22 cellular contexts compared by ENCODE assay signal in genomic region chr4:147633643-147634042, GRCh38. TPM values are rescaled to one million over a fixed set of nuclear protein-coding genes. Genes with fewer than 3 reads are reported as not detected.
DNase-seq lines count a peak whose midpoint lies in the region; ATAC-seq and TF ChIP-seq lines count a peak whose summit lies in the region.
"Had no signal": no experiment of that assay in that cellular context is flagged by ENCODE, and none has a peak within 500 bp of the region (broad histone marks: within the 10 kb centered on the region; RNA-seq: fewer than 3 reads in every experiment).

No MANE protein-coding gene starts in this region.

- H3K4me1 ChIP-seq in parathyroid adenoma (no peaks in the 10 kb centered on the region), thyroid gland (peaks cover 13 to 23% of the 10 kb centered on the region in 2 donors), spleen (no peaks in the 10 kb centered on the region)
- H3K4me1 ChIP-seq: A549; BE2C; BLaER1 treated with 17β-estradiol and CSF1 and Interleukin-3, amounts not matched to agents 10 nM and 100 nM had no signal

- peak overlapping the region; percentile 29 for H3K27ac ChIP-seq in parathyroid adenoma
- peak overlapping the region; percentile 66 to 73 (median 68) for H3K27ac ChIP-seq in thyroid gland
- H3K27ac ChIP-seq in spleen, result no peak overlapping the region
- H3K27ac ChIP-seq: A549; BLaER1 treated with 17β-estradiol and CSF1 and Interleukin-3, amounts not matched to agents 10 nM and 100 nM; GM23248 had no signal

- H3K79me2 ChIP-seq in parathyroid adenoma, result no peaks in the 10 kb centered on the region

- intact Hi-C loops in thyroid gland (cut with DNase I), result no loop called here
- intact Hi-C loops in spleen (cut with DNase I; ENCODE audit: low total_unique reads), result no loop called here

- no peak overlapping the region for H3K4me3 Mint-ChIP-seq in HFFc6
- H3K4me3 Mint-ChIP-seq: CD14-positive monocyte; CD4-positive, alpha-beta T cell; CD8-positive, alpha-beta memory T cell had no signal

- H3K27ac Mint-ChIP-seq in HFFc6, result peak overlapping the region; percentile 57; the same call in 1 of the 2 replicates
- H3K27ac Mint-ChIP-seq: CD14-positive monocyte; CD4-positive, alpha-beta T cell had no signal

- H3K9me3 ChIP-seq in parathyroid adenoma (ENCODE audit: control insufficient read depth, low read length) (no peaks in the 10 kb centered on the region), thyroid gland (no peaks in the 10 kb centered on the region), spleen (peaks cover 0 to 6% (median 0%) of the 10 kb centered on the region in 8 donors)
- H3K9me3 ChIP-seq: A549, BE2C had no signal

- ATAC-seq in SK-N-SH treated with all-trans-retinoic acid at 6 μM for 48 hours, result peak; percentile 60
- ATAC-seq: A549, GM12878 had no signal

- H3K27me3 Mint-ChIP-seq in HFFc6 (ENCODE audit: insufficient read depth), result no peaks in the 10 kb centered on the region
- H3K27me3 Mint-ChIP-seq: CD4-positive, alpha-beta T cell; CD8-positive, alpha-beta memory T cell had no signal

- H3K4me3 ChIP-seq in parathyroid adenoma (ENCODE audit: low read depth, low read length) (no peak overlapping the region), thyroid gland (replicated peaks in 1 of 3) (no peak overlapping the region), spleen (no peak overlapping the region)
- H3K4me3 ChIP-seq: A549; BLaER1 treated with 17β-estradiol and CSF1 and Interleukin-3, amounts not matched to agents 10 nM and 100 nM; GM12878; GM23248 had no signal

- H3K4me2 ChIP-seq in parathyroid adenoma (ENCODE audit: low read length), result no peak overlapping the region
- H3K4me2 ChIP-seq: A549; BLaER1 treated with 17β-estradiol and CSF1 and Interleukin-3, amounts not matched to agents 10 nM and 100 nM had no signal

- H3K9ac ChIP-seq in parathyroid adenoma, result no peak overlapping the region
- H3K9ac ChIP-seq: BLaER1 treated with 17β-estradiol and CSF1 and Interleukin-3, amounts not matched to agents 10 nM and 100 nM; GM23248 had no signal

- TF ChIP-seq POLR2A in thyroid gland (IDR thresholded peaks at IDR 0.05), result no peak
- TF ChIP-seq POLR2A in spleen (IDR thresholded peaks at IDR 0.05), result no peak

- no peaks in the 10 kb centered on the region for H3K9me3 Mint-ChIP-seq in HFFc6
- H3K9me3 Mint-ChIP-seq: CD14-positive monocyte; CD8-positive, alpha-beta memory T cell had no signal

- 94 to 100% methylated on average over 1 of the region's 1 CpG for WGBS in thyroid gland, 2 donors
- WGBS in spleen, 5 donors, result 81 to 100% (median 97%) methylated on average over 1 of the region's 1 CpG

- peaks cover 26% of the 10 kb centered on the region for H3K4me1 Mint-ChIP-seq in HFFc6 (ENCODE audit: low read depth)
- H3K4me1 Mint-ChIP-seq: CD14-positive monocyte had no signal

- no peak overlapping the region for H2AFZ ChIP-seq in parathyroid adenoma
- H2AFZ ChIP-seq: GM23248 had no signal

- H3K27me3 ChIP-seq in parathyroid adenoma (ENCODE audit: control insufficient read depth, insufficient read depth, low read length), result no peaks in the 10 kb centered on the region
- H3K27me3 ChIP-seq in thyroid gland, result no peaks in the 10 kb centered on the region
- H3K27me3 ChIP-seq in spleen (replicated peaks in 1 of 7), result no peaks in the 10 kb centered on the region
- H3K27me3 ChIP-seq: BE2C; BLaER1 treated with 17β-estradiol and CSF1 and Interleukin-3, amounts not matched to agents 10 nM and 100 nM had no signal

- TF ChIP-seq CTCF in HFFc6 (IDR thresholded peaks at IDR 0.05), result no peak
- TF ChIP-seq CTCF in parathyroid adenoma (IDR thresholded peaks at IDR 0.05), result no peak
- TF ChIP-seq CTCF in thyroid gland (IDR thresholded peaks at IDR 0.05), result no peak
- no peak for TF ChIP-seq CTCF in spleen (IDR thresholded peaks at IDR 0.05 in 8 of 11, conservative IDR thresholded peaks at IDR 0.05 in 3 of 11)

- DNase-seq in HFFc6 (no peak), thyroid gland (no peak), NCI-H526 (lab: John Stamatoyannopoulos, UW) (no peak), NCI-H1417 treated with DMSO at 0.1 percent for 48 hours (lab: John Stamatoyannopoulos, UW) (no peak), spleen (no peak)
- DNase-seq: 8988T; ACHN; AML-193; BE2C; CD4-positive, alpha-beta T cell; CD8-positive, alpha-beta memory T cell; DMS 273 treated with DMSO at 0.1 percent for 48 hours; DMS79; GDM1; GM23248; H7 had no signal

- no peaks in the 10 kb centered on the region for H3K36me3 ChIP-seq in parathyroid adenoma (ENCODE audit: control insufficient read depth, insufficient read depth, low read length)
- H3K36me3 ChIP-seq in thyroid gland, result peaks cover 21 to 25% of the 10 kb centered on the region in 2 donors
- H3K36me3 ChIP-seq in spleen, result peaks cover 3 to 100% (median 81%) of the 10 kb centered on the region in 6 donors

- peaks cover 42% of the 10 kb centered on the region for H3K36me3 Mint-ChIP-seq in HFFc6 (ENCODE audit: low read depth)

TF ChIP-seq in SK-N-SH treated with all-trans-retinoic acid at 6 μM for 48 hours, 23 proteins besides CTCF, POLR2A, EP300 and RAD21:
- no peak for TF ChIP-seq GLIS3 (CRISPR knock-in tag; IDR thresholded peaks at IDR 0.05)
- no peak for TF ChIP-seq ARNTL (CRISPR knock-in tag; IDR thresholded peaks at IDR 0.05; ENCODE audit: borderline replicate concordance, low read depth)
- TF ChIP-seq, protein P1, sequence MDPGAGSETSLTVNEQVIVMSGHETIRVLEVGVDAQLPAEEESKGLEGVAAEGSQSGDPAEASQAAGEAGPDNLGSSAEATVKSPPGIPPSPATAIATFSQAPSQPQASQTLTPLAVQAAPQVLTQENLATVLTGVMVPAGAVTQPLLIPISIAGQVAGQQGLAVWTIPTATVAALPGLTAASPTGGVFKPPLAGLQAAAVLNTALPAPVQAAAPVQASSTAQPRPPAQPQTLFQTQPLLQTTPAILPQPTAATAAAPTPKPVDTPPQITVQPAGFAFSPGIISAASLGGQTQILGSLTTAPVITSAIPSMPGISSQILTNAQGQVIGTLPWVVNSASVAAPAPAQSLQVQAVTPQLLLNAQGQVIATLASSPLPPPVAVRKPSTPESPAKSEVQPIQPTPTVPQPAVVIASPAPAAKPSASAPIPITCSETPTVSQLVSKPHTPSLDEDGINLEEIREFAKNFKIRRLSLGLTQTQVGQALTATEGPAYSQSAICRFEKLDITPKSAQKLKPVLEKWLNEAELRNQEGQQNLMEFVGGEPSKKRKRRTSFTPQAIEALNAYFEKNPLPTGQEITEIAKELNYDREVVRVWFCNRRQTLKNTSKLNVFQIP (CRISPR knock-in tag; IDR thresholded peaks at IDR 0.05; ENCODE audit: borderline replicate concordance, low read depth), result no peak
- TF ChIP-seq, protein P2, sequence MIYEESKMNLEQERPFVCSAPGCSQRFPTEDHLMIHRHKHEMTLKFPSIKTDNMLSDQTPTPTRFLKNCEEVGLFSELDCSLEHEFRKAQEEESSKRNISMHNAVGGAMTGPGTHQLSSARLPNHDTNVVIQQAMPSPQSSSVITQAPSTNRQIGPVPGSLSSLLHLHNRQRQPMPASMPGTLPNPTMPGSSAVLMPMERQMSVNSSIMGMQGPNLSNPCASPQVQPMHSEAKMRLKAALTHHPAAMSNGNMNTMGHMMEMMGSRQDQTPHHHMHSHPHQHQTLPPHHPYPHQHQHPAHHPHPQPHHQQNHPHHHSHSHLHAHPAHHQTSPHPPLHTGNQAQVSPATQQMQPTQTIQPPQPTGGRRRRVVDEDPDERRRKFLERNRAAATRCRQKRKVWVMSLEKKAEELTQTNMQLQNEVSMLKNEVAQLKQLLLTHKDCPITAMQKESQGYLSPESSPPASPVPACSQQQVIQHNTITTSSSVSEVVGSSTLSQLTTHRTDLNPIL (CRISPR knock-in tag; IDR thresholded peaks at IDR 0.05; ENCODE audit: low read depth), result no peak
- no peak for TF ChIP-seq CSRNP3 (CRISPR knock-in tag; IDR thresholded peaks at IDR 0.05)
- no peak for TF ChIP-seq TOX (CRISPR knock-in tag; IDR thresholded peaks at IDR 0.05; ENCODE audit: borderline replicate concordance)
- no peak for TF ChIP-seq SNAI2 (CRISPR knock-in tag; IDR thresholded peaks at IDR 0.05)
- TF ChIP-seq PPARA (CRISPR knock-in tag; IDR thresholded peaks at IDR 0.05; ENCODE audit: borderline replicate concordance), result no peak
- no peak for TF ChIP-seq ZFP3 (CRISPR knock-in tag; IDR thresholded peaks at IDR 0.05)
- no peak for TF ChIP-seq ZNF565 (CRISPR knock-in tag; conservative IDR thresholded peaks at IDR 0.05; ENCODE audit: low read depth)
TF ChIP-seq in SK-N-SH treated with all-trans-retinoic acid at 6 μM for 48 hours: peak in this region for 0.

RNA-seq across cellular contexts. Expression of gene TMEM184C, which starts 16.4 kb away (rescaled TPM):
- 10 to 100 TPM; 36.8 to 42.0 (median 39.8) TPM for total RNA-seq in HFFc6 (2021; fragmentation: NEBNext Ultra II Directional; extraction: Animal tissue kit (Norgen Biotek cat#: 25700))
- total RNA-seq in thyroid gland (10 to 100 TPM; 69.6 to 98.5 (median 82.5) TPM), spleen (10 to 100 TPM; 19.2 to 26.3 (median 23.3) TPM)
- 1 to 10 TPM; 2.9 to 5.0 (median 4.0) TPM for polyA plus RNA-seq in spleen

RNA-seq across cellular contexts. Expression of gene PRMT9, which starts 50.3 kb away (rescaled TPM):
- total RNA-seq in HFFc6 (2021; fragmentation: NEBNext Ultra II Directional; extraction: Animal tissue kit (Norgen Biotek cat#: 25700)), result 1 to 10 TPM; 6.5 to 8.5 (median 7.3) TPM
- total RNA-seq in thyroid gland (10 to 100 TPM; 22.9 to 28.3 (median 26.2) TPM), spleen (10 to 100 TPM in 1 of 7 donors, 1 to 10 TPM in 6; 7.2 to 11.2 (median 9.6) TPM)
- 1 to 10 TPM; 2.9 to 3.8 (median 3.1) TPM for polyA plus RNA-seq in spleen

Comparison
In these comparisons a context has a peak if more than half of its experiments do, and no peak if none do; other contexts are left out.
1. H3K27ac ChIP-seq: peak in parathyroid adenoma (single experiment) and thyroid gland (3 of 3); none in spleen (0 of 8).